ENCODE assay signal across 1 cellular context in the genomic region with DNA sequence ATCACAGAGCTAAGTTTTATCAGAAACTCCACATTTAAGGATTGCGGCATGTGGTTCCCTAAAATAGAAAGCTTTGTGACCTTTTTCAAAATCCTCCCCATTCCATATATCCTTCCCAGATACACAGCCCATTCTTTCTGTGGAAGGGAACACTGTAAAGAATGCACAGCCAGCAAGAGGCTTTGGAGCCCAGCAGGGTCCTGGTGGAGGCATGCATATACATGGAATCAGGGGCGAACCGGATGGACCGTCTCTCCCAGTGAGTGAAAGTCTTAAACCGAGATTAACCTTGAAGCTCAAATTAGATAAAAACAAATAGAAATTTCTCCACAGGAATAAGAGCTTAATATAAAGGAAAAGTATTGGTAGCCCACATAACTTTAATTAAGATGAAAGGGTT.
TF ChIP-seq lines count a peak whose summit lies in the region.

No MANE protein-coding gene starts in this region.

TF ChIP-seq in GM23338, 12 proteins besides CTCF, POLR2A, EP300 and RAD21 (continued from another document):
- TF ChIP-seq, protein P1, sequence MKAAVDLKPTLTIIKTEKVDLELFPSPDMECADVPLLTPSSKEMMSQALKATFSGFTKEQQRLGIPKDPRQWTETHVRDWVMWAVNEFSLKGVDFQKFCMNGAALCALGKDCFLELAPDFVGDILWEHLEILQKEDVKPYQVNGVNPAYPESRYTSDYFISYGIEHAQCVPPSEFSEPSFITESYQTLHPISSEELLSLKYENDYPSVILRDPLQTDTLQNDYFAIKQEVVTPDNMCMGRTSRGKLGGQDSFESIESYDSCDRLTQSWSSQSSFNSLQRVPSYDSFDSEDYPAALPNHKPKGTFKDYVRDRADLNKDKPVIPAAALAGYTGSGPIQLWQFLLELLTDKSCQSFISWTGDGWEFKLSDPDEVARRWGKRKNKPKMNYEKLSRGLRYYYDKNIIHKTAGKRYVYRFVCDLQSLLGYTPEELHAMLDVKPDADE (IDR thresholded peaks at IDR 0.05), result no peak
- TF ChIP-seq, protein P2, sequence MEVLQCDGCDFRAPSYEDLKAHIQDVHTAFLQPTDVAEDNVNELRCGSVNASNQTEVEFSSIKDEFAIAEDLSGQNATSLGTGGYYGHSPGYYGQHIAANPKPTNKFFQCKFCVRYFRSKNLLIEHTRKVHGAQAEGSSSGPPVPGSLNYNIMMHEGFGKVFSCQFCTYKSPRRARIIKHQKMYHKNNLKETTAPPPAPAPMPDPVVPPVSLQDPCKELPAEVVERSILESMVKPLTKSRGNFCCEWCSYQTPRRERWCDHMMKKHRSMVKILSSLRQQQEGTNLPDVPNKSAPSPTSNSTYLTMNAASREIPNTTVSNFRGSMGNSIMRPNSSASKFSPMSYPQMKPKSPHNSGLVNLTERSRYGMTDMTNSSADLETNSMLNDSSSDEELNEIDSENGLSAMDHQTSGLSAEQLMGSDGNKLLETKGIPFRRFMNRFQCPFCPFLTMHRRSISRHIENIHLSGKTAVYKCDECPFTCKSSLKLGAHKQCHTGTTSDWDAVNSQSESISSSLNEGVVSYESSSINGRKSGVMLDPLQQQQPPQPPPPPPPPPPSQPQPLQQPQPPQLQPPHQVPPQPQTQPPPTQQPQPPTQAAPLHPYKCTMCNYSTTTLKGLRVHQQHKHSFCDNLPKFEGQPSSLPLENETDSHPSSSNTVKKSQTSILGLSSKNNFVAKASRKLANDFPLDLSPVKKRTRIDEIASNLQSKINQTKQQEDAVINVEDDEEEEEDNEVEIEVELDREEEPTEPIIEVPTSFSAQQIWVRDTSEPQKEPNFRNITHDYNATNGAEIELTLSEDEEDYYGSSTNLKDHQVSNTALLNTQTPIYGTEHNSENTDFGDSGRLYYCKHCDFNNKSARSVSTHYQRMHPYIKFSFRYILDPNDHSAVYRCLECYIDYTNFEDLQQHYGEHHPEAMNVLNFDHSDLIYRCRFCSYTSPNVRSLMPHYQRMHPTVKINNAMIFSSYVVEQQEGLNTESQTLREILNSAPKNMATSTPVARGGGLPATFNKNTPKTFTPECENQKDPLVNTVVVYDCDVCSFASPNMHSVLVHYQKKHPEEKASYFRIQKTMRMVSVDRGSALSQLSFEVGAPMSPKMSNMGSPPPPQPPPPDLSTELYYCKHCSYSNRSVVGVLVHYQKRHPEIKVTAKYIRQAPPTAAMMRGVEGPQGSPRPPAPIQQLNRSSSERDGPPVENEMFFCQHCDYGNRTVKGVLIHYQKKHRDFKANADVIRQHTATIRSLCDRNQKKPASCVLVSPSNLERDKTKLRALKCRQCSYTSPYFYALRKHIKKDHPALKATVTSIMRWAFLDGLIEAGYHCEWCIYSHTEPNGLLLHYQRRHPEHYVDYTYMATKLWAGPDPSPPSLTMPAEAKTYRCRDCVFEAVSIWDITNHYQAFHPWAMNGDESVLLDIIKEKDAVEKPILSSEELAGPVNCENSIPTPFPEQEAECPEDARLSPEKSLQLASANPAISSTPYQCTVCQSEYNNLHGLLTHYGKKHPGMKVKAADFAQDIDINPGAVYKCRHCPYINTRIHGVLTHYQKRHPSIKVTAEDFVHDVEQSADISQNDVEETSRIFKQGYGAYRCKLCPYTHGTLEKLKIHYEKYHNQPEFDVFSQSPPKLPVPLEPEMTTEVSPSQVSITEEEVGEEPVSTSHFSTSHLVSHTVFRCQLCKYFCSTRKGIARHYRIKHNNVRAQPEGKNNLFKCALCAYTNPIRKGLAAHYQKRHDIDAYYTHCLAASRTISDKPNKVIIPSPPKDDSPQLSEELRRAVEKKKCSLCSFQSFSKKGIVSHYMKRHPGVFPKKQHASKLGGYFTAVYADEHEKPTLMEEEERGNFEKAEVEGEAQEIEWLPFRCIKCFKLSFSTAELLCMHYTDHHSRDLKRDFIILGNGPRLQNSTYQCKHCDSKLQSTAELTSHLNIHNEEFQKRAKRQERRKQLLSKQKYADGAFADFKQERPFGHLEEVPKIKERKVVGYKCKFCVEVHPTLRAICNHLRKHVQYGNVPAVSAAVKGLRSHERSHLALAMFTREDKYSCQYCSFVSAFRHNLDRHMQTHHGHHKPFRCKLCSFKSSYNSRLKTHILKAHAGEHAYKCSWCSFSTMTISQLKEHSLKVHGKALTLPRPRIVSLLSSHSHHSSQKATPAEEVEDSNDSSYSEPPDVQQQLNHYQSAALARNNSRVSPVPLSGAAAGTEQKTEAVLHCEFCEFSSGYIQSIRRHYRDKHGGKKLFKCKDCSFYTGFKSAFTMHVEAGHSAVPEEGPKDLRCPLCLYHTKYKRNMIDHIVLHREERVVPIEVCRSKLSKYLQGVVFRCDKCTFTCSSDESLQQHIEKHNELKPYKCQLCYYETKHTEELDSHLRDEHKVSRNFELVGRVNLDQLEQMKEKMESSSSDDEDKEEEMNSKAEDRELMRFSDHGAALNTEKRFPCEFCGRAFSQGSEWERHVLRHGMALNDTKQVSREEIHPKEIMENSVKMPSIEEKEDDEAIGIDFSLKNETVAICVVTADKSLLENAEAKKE (CRISPR knock-in tag; IDR thresholded peaks at IDR 0.05), result no peak
- no peak for TF ChIP-seq ZNF331 (CRISPR knock-in tag; IDR thresholded peaks at IDR 0.05; ENCODE audit: low read depth)
